ENCODE assay signal across 5 cellular contexts in genomic region chr12:118651487-118651886, GRCh38.
"Had no signal": no experiment of that assay in that cellular context is flagged by ENCODE, and none has a peak within 500 bp of the region (broad histone marks: within the 10 kb centered on the region; RNA-seq: fewer than 3 reads in every experiment).

No MANE protein-coding gene starts in this region.

- H3K4me3 Mint-ChIP-seq: GM23338, H9 had no signal

- H3K4me1 Mint-ChIP-seq: GM23338, H9 had no signal

- H2AFZ ChIP-seq: GM23338 had no signal

- H3K27ac Mint-ChIP-seq: GM23338 had no signal

- H3K9me3 Mint-ChIP-seq: GM23338, H9 had no signal

- H3K4me3 ChIP-seq: GM23338, K562 had no signal

- H3K4me2 ChIP-seq: GM23338 had no signal

- DNase-seq: H9, HCEC 1CT, IMR-90 had no signal
